In the genomic region with DNA sequence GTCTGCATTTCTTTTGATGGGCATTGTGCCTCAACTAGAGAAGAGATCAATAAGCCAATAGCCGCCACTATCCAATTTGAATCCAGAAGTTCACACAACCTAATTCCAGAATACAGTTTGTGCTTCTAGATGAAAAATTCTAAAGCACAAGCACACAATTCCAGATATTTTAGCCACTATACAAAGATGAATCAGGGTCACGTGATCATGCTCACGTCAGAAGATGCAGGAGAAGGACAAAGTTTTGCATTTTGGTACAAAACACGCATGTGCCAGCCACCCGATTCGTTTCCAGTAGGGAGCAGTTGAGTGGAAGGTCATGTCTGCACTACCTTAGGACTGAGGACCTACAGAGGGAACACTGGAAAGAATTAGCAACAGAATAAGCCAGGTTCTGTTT, we compare ENCODE assay signal across 18 cellular contexts. TPM values are rescaled to one million over a fixed set of nuclear protein-coding genes. Genes with fewer than 3 reads are reported as not detected.
"Had no signal": no experiment of that assay in that cellular context is flagged by ENCODE, and none has a peak within 500 bp of the region (broad histone marks: within the 10 kb centered on the region; RNA-seq: fewer than 3 reads in every experiment).

No MANE protein-coding gene starts in this region.

- H3K27me3 ChIP-seq: neural progenitor cell, testis, tibial nerve had no signal

- ATAC-seq: esophagus mucosa; heart left ventricle; left cardiac atrium; natural killer cell treated with Interleukin-12 subunit alpha and Interleukin-12 subunit beta and Interleukin-15 and Interleukin-18, amount 100 ng/mL, for 72 hours; right cardiac atrium; stimulated activated memory B cell treated with anti-CD40 and anti-IgM and Interleukin-4, amounts not matched to agents 10 μg/mL and 1 μg/mL and 100 μg/mL, for 72 hours had no signal

- H3K4me2 ChIP-seq: neural progenitor cell had no signal

- H3K4me3 ChIP-seq: coronary artery, heart left ventricle, neural progenitor cell, testis, tibial nerve had no signal

- H3K9me3 ChIP-seq: heart left ventricle, pancreas, testis, tibial nerve had no signal

- H3K9ac ChIP-seq: neural progenitor cell had no signal

- H2AFZ ChIP-seq: neural progenitor cell had no signal

- H3K36me3 ChIP-seq: heart left ventricle, neural progenitor cell, pancreas, tibial nerve had no signal

- DNase-seq: caudate nucleus; effector CD8-positive, alpha-beta T cell; heart left ventricle; hippocampal formation; left cardiac atrium; midbrain; occipital lobe; pancreas; right cardiac atrium; stimulated activated CD4-positive, alpha-beta T cell treated with anti-CD3 and anti-CD28 coated beads, Interleukin-4, amount 100 ng/mL, for 1 hour; testis had no signal

- H3K4me1 ChIP-seq: neural progenitor cell, testis, tibial nerve had no signal

- H3K27ac ChIP-seq: coronary artery, heart left ventricle, neural progenitor cell, testis, tibial nerve had no signal

- FAIRE-seq: frontal cortex, pancreas had no signal

RNA-seq across cellular contexts. Expression of gene KCNJ15, which starts 3.6 kb away (rescaled TPM):
- total RNA-seq: frontal cortex; natural killer cell treated with Interleukin-12 subunit alpha and Interleukin-12 subunit beta and Interleukin-15 and Interleukin-18, amount 100 ng/mL, for 72 hours had no signal
